Comparison of ENCODE assay signal across 13 cellular contexts in genomic region chr18:66749030-66749429, GRCh38.
A peak's percentile ranks its signal among the peaks of the same experiment; 100 is the strongest.
DNase-seq lines count a peak whose midpoint lies in the region; ATAC-seq, FAIRE-seq and TF ChIP-seq lines count a peak whose summit lies in the region.
"Had no signal": no experiment of that assay in that cellular context is flagged by ENCODE, and none has a peak within 500 bp of the region (broad histone marks: within the 10 kb centered on the region; RNA-seq: fewer than 3 reads in every experiment).

No MANE protein-coding gene starts in this region.

- WGBS in HepG2 (ENCODE audit: low lambda C conversion rate), result 2% methylated on average over 2 of the region's 2 CpGs
- WGBS in stomach, 5 donors, result 25 to 56% (median 36%) methylated on average over 2 of the region's 2 CpGs

- TF ChIP-seq CTCF in cardiac fibroblast (IDR thresholded peaks at IDR 0.05; ENCODE audit: low read depth, low read length) (peak; percentile 14), HepG2 (CRISPR knock-in tag; IDR thresholded peaks at IDR 0.05) (peak; percentile 54), stomach (IDR thresholded peaks at IDR 0.05) (peak in 1 of 7 experiments; percentile 12)

- TF ChIP-seq POLR2A in HepG2 (IDR thresholded peaks at IDR 0.05; ENCODE audit: insufficient read depth in 1 of 2, low read depth in 2 of 2, low read length in 2 of 2) (no peak), stomach (IDR thresholded peaks at IDR 0.05) (no peak)

- BruUV-seq in HepG2 (replicated peaks; lab: Mats Ljungman, UMichigan), result no TSS peak

- H3K27me3 ChIP-seq in ACC112 (ENCODE audit: insufficient read depth, low read length), result no peaks in the 10 kb centered on the region
- H3K27me3 ChIP-seq in HepG2 (ENCODE audit: control insufficient read depth in 1 of 2, insufficient read depth in 2 of 2, low read length in 2 of 2), result no peaks in the 10 kb centered on the region
- H3K27me3 ChIP-seq in stomach, result no peaks in the 10 kb centered on the region

- H3K9me3 ChIP-seq in HepG2 (ENCODE audit: low read length) (no peaks in the 10 kb centered on the region), stomach (no peaks in the 10 kb centered on the region)

- H2AFZ ChIP-seq in ACC112 (ENCODE audit: low read length, unreplicated experiment) (peak overlapping the region; percentile 10), HepG2 (ENCODE audit: low read length) (no peak overlapping the region)

- peak; percentile 21 for FAIRE-seq in HepG2 (lab: Jason Lieb, UNC)
- FAIRE-seq: GM12878 had no signal

- no peak for TF ChIP-seq RAD21 in HepG2 (CRISPR knock-in tag; IDR thresholded peaks at IDR 0.05)

- in situ Hi-C loops in HepG2 (cut with HindIII; ENCODE audit: extremely low pct_ligation_motif_present, low pct_unique_long_range_greater_than_20kb), result no loop called here

- POLR2A ChIA-PET in HepG2 (lab: Yijun Ruan, JAX), result no interaction called here

- TF ChIP-seq EP300 in HepG2 (IDR thresholded peaks at IDR 0.05; ENCODE audit: low read depth in 2 of 2, low read length in 2 of 2) (no peak), HepG2 (CRISPR knock-in tag; IDR thresholded peaks at IDR 0.05; ENCODE audit: borderline replicate concordance) (no peak), stomach (IDR thresholded peaks at IDR 0.05) (no peak)

- H3K4me3 ChIP-seq in ACC112 (ENCODE audit: low read depth, low read length) (no peak overlapping the region), cardiac fibroblast (replicated peaks in 1 of 2; ENCODE audit: low read depth in 2 of 2, low read length in 2 of 2) (no peak overlapping the region), HepG2 (replicated peaks in 1 of 3; ENCODE audit: insufficient read depth in 1 of 3, low read depth in 2 of 3, low read length in 3 of 3) (no peak overlapping the region), stomach (no peak overlapping the region)
- H3K4me3 ChIP-seq: GM12878 had no signal

- H3K4me1 ChIP-seq in ACC112 (ENCODE audit: control insufficient read depth, insufficient read depth, low read length, unreplicated experiment) (no peaks in the 10 kb centered on the region), HepG2 (ENCODE audit: insufficient read depth, low read length) (no peaks in the 10 kb centered on the region), stomach (no peaks in the 10 kb centered on the region)

- ATAC-seq in HepG2, result peak; percentile 77
- no peak for ATAC-seq in HG02884 (IDR thresholded peaks at IDR 0.05; ENCODE audit: unreplicated experiment)
- ATAC-seq in HG03432 (IDR thresholded peaks at IDR 0.05; ENCODE audit: unreplicated experiment), result no peak
- ATAC-seq: GM12878; naive thymus-derived CD4-positive, alpha-beta T cell had no signal

- H3K4me2 ChIP-seq in HepG2 (ENCODE audit: low read depth, low read length), result no peak overlapping the region

- CTCF ChIA-PET in HepG2 (lab: Yijun Ruan, JAX; ENCODE audit: low intra/inter-chr PET ratio, low total read pairs), result interaction anchor here (0.7 kb wide), 1 partner anchor 189 kb away, joined by 3 read pairs; no protein-coding TSS in a partner anchor

- intact Hi-C loops in HepG2 (cut with micrococcal nuclease; ENCODE audit: unreplicated experiment), result loop anchor here (1.0 kb wide), 1 partner anchor 189 kb away; no protein-coding TSS in a partner anchor
- intact Hi-C loops in stomach (cut with DNase I; ENCODE audit: low total_unique reads), result no loop called here

- no peak overlapping the region for H3K9ac ChIP-seq in HepG2 (ENCODE audit: insufficient read depth, low read depth, low read length)

- peak; percentile 90 for DNase-seq in NCI-H146 treated with DMSO at 0.1 percent for 48 hours (lab: John Stamatoyannopoulos, UW; ENCODE audit: unreplicated experiment)
- DNase-seq in cardiac fibroblast (ENCODE audit: low read depth in 2 of 2), result peak; percentile 51 to 55
- DNase-seq in HepG2 (ENCODE audit: low spot score), result peak; percentile 1
- DNase-seq in activated CD4-positive, alpha-beta T cell treated with anti-CD3 and anti-CD28 coated beads, Interleukin-2, amount 50 U/mL, for 4 hours, result no peak
- no peak for DNase-seq in stomach
- DNase-seq: activated CD8-positive, alpha-beta memory T cell treated with anti-CD3 and anti-CD28 coated beads, Interleukin-2, amount 50 U/mL, for 4 hours; CD4-positive, alpha-beta memory T cell; naive thymus-derived CD4-positive, alpha-beta T cell; NCI-H226 had no signal

- no peaks in the 10 kb centered on the region for H3K36me3 ChIP-seq in ACC112 (ENCODE audit: insufficient read depth, low read length)
- no peaks in the 10 kb centered on the region for H3K36me3 ChIP-seq in HepG2 (replicated peaks in 1 of 2; ENCODE audit: control insufficient read depth in 1 of 2, insufficient read depth in 2 of 2, low read length in 2 of 2)
- H3K36me3 ChIP-seq in stomach, result no peaks in the 10 kb centered on the region

- H4K20me1 ChIP-seq in HepG2 (ENCODE audit: insufficient read depth, low read length), result no peaks in the 10 kb centered on the region

- H3K27ac ChIP-seq in ACC112 (ENCODE audit: low read depth, low read length) (no peak overlapping the region), HepG2 (ENCODE audit: extremely low read length, insufficient read depth, low read length) (no peak overlapping the region), stomach (no peak overlapping the region)

- H3K79me2 ChIP-seq in ACC112 (ENCODE audit: control insufficient read depth, insufficient read depth, low read length, unreplicated experiment) (no peaks in the 10 kb centered on the region), HepG2 (ENCODE audit: insufficient read depth, low read length) (no peaks in the 10 kb centered on the region)

TF ChIP-seq in HepG2, 621 proteins besides CTCF, POLR2A, EP300 and RAD21:
- TF ChIP-seq STAG1 (CRISPR knock-in tag; IDR thresholded peaks at IDR 0.05) (peak; percentile 64), ZNF776 (CRISPR knock-in tag; IDR thresholded peaks at IDR 0.05) (no peak)

Comparison
In these comparisons a context has a peak if more than half of its experiments do, and no peak if none do; other contexts are left out.
1. DNase-seq: peak in NCI-H146 treated with DMSO at 0.1 percent for 48 hours (single experiment), cardiac fibroblast (2 of 2) and HepG2 (single experiment); none in activated CD4-positive, alpha-beta T cell treated with anti-CD3 and anti-CD28 coated beads, Interleukin-2, amount 50 U/mL, for 4 hours (0 of 2) and stomach (single experiment).